Comparison of ENCODE assay signal across 19 cellular contexts in the genomic region with DNA sequence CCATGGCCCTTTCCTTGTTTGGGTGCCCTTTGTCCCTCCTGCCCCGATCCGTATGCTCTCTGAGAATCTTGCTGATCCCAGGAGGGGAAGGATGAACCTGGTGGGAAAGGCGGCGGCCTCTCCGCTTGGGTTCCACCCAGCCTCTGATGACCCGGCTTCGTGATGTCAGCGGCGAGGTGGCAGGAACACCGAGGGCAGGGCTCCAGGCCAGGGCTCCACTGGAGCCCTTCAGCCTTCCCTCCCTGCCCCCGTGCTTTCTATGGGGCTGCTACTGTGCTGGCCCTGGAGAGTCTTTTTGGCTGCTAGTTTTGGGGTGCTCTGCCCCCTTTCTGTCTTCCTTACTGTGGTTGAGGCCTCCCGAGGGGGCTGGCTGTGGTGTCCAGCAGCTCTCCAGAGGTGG. TPM values are rescaled to one million over a fixed set of nuclear protein-coding genes. Genes with fewer than 3 reads are reported as not detected.
"Had no signal": no experiment of that assay in that cellular context is flagged by ENCODE, and none has a peak within 500 bp of the region (broad histone marks: within the 10 kb centered on the region; RNA-seq: fewer than 3 reads in every experiment).

No MANE protein-coding gene starts in this region.

- H3K4me1 ChIP-seq: pancreas had no signal

- H3K27ac ChIP-seq: heart right ventricle, pancreas, testis had no signal

- H3K9me3 Mint-ChIP-seq: activated naive CD8-positive, alpha-beta T cell treated with anti-CD3 and anti-CD28 coated beads, Interleukin-2, amount 10 ng/mL, durations not matched to agents 7 days and 5 days; stimulated activated effector memory CD8-positive, alpha-beta T cell treated with anti-CD3 and anti-CD28 coated beads, Interleukin-12 subunit alpha, Interleukin-12 subunit beta, amount 100 ng/mL, for 72 hours; type B pancreatic cell had no signal

- H3K9me3 ChIP-seq: heart right ventricle, pancreas, testis had no signal

- H3K27me3 ChIP-seq: heart right ventricle, pancreas, testis had no signal

- H3K27me3 Mint-ChIP-seq: activated naive CD8-positive, alpha-beta T cell treated with anti-CD3 and anti-CD28 coated beads, Interleukin-2, amount 10 ng/mL, durations not matched to agents 7 days and 5 days; naive thymus-derived CD4-positive, alpha-beta T cell; T-helper 17 cell; type B pancreatic cell had no signal

- ATAC-seq: heart right ventricle; left ventricle myocardium superior; naive thymus-derived CD4-positive, alpha-beta T cell; pancreas; sciatic nerve; stimulated activated effector memory CD8-positive, alpha-beta T cell treated with anti-CD3 and anti-CD28 coated beads, Interleukin-12 subunit alpha, Interleukin-12 subunit beta, amount 100 ng/mL, for 72 hours; T-helper 17 cell had no signal

- H3K4me2 ChIP-seq: smooth muscle cell had no signal

- H3K4me3 Mint-ChIP-seq: activated naive CD8-positive, alpha-beta T cell treated with anti-CD3 and anti-CD28 coated beads, Interleukin-2, amount 10 ng/mL, durations not matched to agents 7 days and 5 days; naive thymus-derived CD4-positive, alpha-beta T cell; stimulated activated effector memory CD8-positive, alpha-beta T cell treated with anti-CD3 and anti-CD28 coated beads, Interleukin-12 subunit alpha, Interleukin-12 subunit beta, amount 100 ng/mL, for 72 hours; T-helper 17 cell; type B pancreatic cell had no signal

- H3K27ac Mint-ChIP-seq: activated naive CD8-positive, alpha-beta T cell treated with anti-CD3 and anti-CD28 coated beads, Interleukin-2, amount 10 ng/mL, durations not matched to agents 7 days and 5 days; stimulated activated effector memory CD8-positive, alpha-beta T cell treated with anti-CD3 and anti-CD28 coated beads, Interleukin-12 subunit alpha, Interleukin-12 subunit beta, amount 100 ng/mL, for 72 hours; T-helper 17 cell; type B pancreatic cell had no signal

- H3K4me3 ChIP-seq: heart right ventricle, pancreas, smooth muscle cell, testis had no signal

- FAIRE-seq: frontal cortex, pancreas had no signal

- DNase-seq: activated CD4-positive, alpha-beta T cell treated with anti-CD3 and anti-CD28 coated beads for 1 hour; activated naive CD8-positive, alpha-beta T cell treated with anti-CD3 and anti-CD28 coated beads, Interleukin-2, amount 10 ng/mL, durations not matched to agents 7 days and 5 days; cerebellar nuclear complex; cortex of kidney; heart right ventricle; left ventricle myocardium superior; naive thymus-derived CD4-positive, alpha-beta T cell; pancreas; stimulated activated CD4-positive, alpha-beta T cell treated with anti-CD3 and anti-CD28 coated beads, Interleukin-4, amount 100 ng/mL, for 1 hour; T-helper 17 cell; testis; WERI-Rb-1 had no signal

RNA-seq across cellular contexts. Expression of a gene that starts 29.8 kb away (rescaled TPM):
- total RNA-seq: activated naive CD8-positive, alpha-beta T cell treated with anti-CD3 and anti-CD28 coated beads, Interleukin-2, amount 10 ng/mL, durations not matched to agents 7 days and 5 days; frontal cortex; mucosa of gallbladder; naive thymus-derived CD4-positive, alpha-beta T cell; pancreas; pulmonary artery endothelial cell; sciatic nerve; smooth muscle cell; T-helper 17 cell had no signal
- polyA plus RNA-seq: naive thymus-derived CD4-positive, alpha-beta T cell; pancreas had no signal
